ENCODE assay signal across 18 cellular contexts in genomic region chr20:57427239-57428127, GRCh38.
"Had no signal": no experiment of that assay in that cellular context is flagged by ENCODE, and none has a peak within 500 bp of the region (broad histone marks: within the 10 kb centered on the region; RNA-seq: fewer than 3 reads in every experiment).

No MANE protein-coding gene starts in this region.

- DNase-seq: activated CD4-positive, alpha-beta memory T cell treated with anti-CD3 and anti-CD28 coated beads, Interleukin-2, amount 10 ng/mL, durations not matched to agents 7 days and 5 days; activated CD4-positive, alpha-beta T cell treated with anti-CD3 and anti-CD28 coated beads for 4 hours; activated CD4-positive, CD25-positive, alpha-beta regulatory T cell; activated CD8-positive, alpha-beta memory T cell treated with anti-CD3 and anti-CD28 coated beads, Interleukin-2, amount 10 ng/mL, durations not matched to agents 7 days and 5 days; activated effector memory CD4-positive, alpha-beta T cell treated with anti-CD3 and anti-CD28 coated beads, Interleukin-2, amount 50 U/mL, for 16 hours; activated naive CD4-positive, alpha-beta T cell treated with anti-CD3 and anti-CD28 coated beads, Interleukin-2, amount 50 U/mL, for 16 hours; activated naive CD8-positive, alpha-beta T cell treated with anti-CD3 and anti-CD28 coated beads, Interleukin-2, amount 50 U/mL, for 24 hours; activated T-cell treated with anti-CD3 and anti-CD28 coated beads for 4 hours; heart right ventricle; kidney; stimulated activated CD4-positive, alpha-beta T cell treated with anti-CD3 and anti-CD28 coated beads, Interleukin-4, amount 100 ng/mL, for 4 hours; T1000; tibial artery; uterus had no signal

- ATAC-seq: activated CD8-positive, alpha-beta memory T cell treated with anti-CD3 and anti-CD28 coated beads, Interleukin-2, amount 10 ng/mL, durations not matched to agents 7 days and 5 days; activated naive CD8-positive, alpha-beta T cell treated with anti-CD3 and anti-CD28 coated beads, Interleukin-2, amount 50 U/mL, for 24 hours; naive thymus-derived CD8-positive, alpha-beta T cell had no signal

- H3K27ac Mint-ChIP-seq: activated CD4-positive, alpha-beta memory T cell treated with anti-CD3 and anti-CD28 coated beads, Interleukin-2, amount 10 ng/mL, durations not matched to agents 7 days and 5 days; activated CD8-positive, alpha-beta memory T cell treated with anti-CD3 and anti-CD28 coated beads, Interleukin-2, amount 10 ng/mL, durations not matched to agents 7 days and 5 days; activated naive CD8-positive, alpha-beta T cell treated with anti-CD3 and anti-CD28 coated beads, Interleukin-2, amount 50 U/mL, for 24 hours; stimulated activated naive CD8-positive, alpha-beta T cell treated with anti-CD3 and anti-CD28 coated beads, Interleukin-15, Interleukin-2, amounts not matched to agents 100 ng/mL and 50 ng/mL, for 24 hours; T-helper 1 cell treated with Interleukin-12 subunit alpha and Interleukin-12 subunit beta and Interleukin-4 antibody, amounts not matched to agents 30 μg/mL and 1 μg/mL, for 36 hours had no signal

- H3K36me3 Mint-ChIP-seq: activated CD8-positive, alpha-beta memory T cell treated with anti-CD3 and anti-CD28 coated beads, Interleukin-2, amount 10 ng/mL, durations not matched to agents 7 days and 5 days; naive thymus-derived CD8-positive, alpha-beta T cell had no signal

- H3K9me3 ChIP-seq: tibial artery, uterus had no signal

- H3K36me3 ChIP-seq: heart right ventricle, tibial artery, uterus had no signal

- H3K4me3 Mint-ChIP-seq: activated CD4-positive, alpha-beta memory T cell treated with anti-CD3 and anti-CD28 coated beads, Interleukin-2, amount 10 ng/mL, durations not matched to agents 7 days and 5 days; activated CD8-positive, alpha-beta memory T cell treated with anti-CD3 and anti-CD28 coated beads, Interleukin-2, amount 10 ng/mL, durations not matched to agents 7 days and 5 days; activated naive CD8-positive, alpha-beta T cell treated with anti-CD3 and anti-CD28 coated beads, Interleukin-2, amount 50 U/mL, for 24 hours; stimulated activated naive CD8-positive, alpha-beta T cell treated with anti-CD3 and anti-CD28 coated beads, Interleukin-15, Interleukin-2, amounts not matched to agents 100 ng/mL and 50 ng/mL, for 24 hours; T-helper 1 cell treated with Interleukin-12 subunit alpha and Interleukin-12 subunit beta and Interleukin-4 antibody, amounts not matched to agents 30 μg/mL and 1 μg/mL, for 36 hours had no signal

- H3K27ac ChIP-seq: heart right ventricle, tibial artery, uterus had no signal

- H3K27me3 ChIP-seq: heart right ventricle, uterus had no signal

- H3K4me3 ChIP-seq: heart right ventricle, lung, tibial artery, uterus had no signal

- H3K4me1 ChIP-seq: uterus had no signal

- H3K27me3 Mint-ChIP-seq: activated CD4-positive, alpha-beta memory T cell treated with anti-CD3 and anti-CD28 coated beads, Interleukin-2, amount 10 ng/mL, durations not matched to agents 7 days and 5 days; activated naive CD8-positive, alpha-beta T cell treated with anti-CD3 and anti-CD28 coated beads, Interleukin-2, amount 50 U/mL, for 24 hours; naive thymus-derived CD8-positive, alpha-beta T cell; stimulated activated naive CD8-positive, alpha-beta T cell treated with anti-CD3 and anti-CD28 coated beads, Interleukin-15, Interleukin-2, amounts not matched to agents 100 ng/mL and 50 ng/mL, for 24 hours had no signal

- H3K9me3 Mint-ChIP-seq: activated CD4-positive, alpha-beta memory T cell treated with anti-CD3 and anti-CD28 coated beads, Interleukin-2, amount 10 ng/mL, durations not matched to agents 7 days and 5 days; activated naive CD8-positive, alpha-beta T cell treated with anti-CD3 and anti-CD28 coated beads, Interleukin-2, amount 50 U/mL, for 24 hours; naive thymus-derived CD8-positive, alpha-beta T cell; stimulated activated naive CD8-positive, alpha-beta T cell treated with anti-CD3 and anti-CD28 coated beads, Interleukin-15, Interleukin-2, amounts not matched to agents 100 ng/mL and 50 ng/mL, for 24 hours; T-helper 1 cell treated with Interleukin-12 subunit alpha and Interleukin-12 subunit beta and Interleukin-4 antibody, amounts not matched to agents 30 μg/mL and 1 μg/mL, for 36 hours had no signal
